ENCODE assay signal across 8 cellular contexts in genomic region chr7:4745971-4746919, GRCh38. TPM values are rescaled to one million over a fixed set of nuclear protein-coding genes. Genes with fewer than 3 reads are reported as not detected.
A peak's percentile ranks its signal among the peaks of the same experiment; 100 is the strongest.
DNase-seq lines count a peak whose midpoint lies in the region; TF ChIP-seq lines count a peak whose summit lies in the region.

No MANE protein-coding gene starts in this region.

- H3K4me1 ChIP-seq in HEK293 (ENCODE audit: control insufficient read depth, insufficient read depth, low read length), result peaks cover 18% of the 10 kb centered on the region
- H3K4me1 ChIP-seq in esophagus squamous epithelium, result peaks cover 36 to 73% (median 39%) of the 10 kb centered on the region in 3 donors
- H3K4me1 ChIP-seq in parathyroid adenoma, result peaks cover 5% of the 10 kb centered on the region

- no peak overlapping the region for H3K9ac ChIP-seq in parathyroid adenoma

- intact Hi-C loops in esophagus squamous epithelium (cut with DNase I), result no loop called here

- no peak overlapping the region for H2AFZ ChIP-seq in parathyroid adenoma

- WGBS in esophagus squamous epithelium, 2 donors, result 29 to 40% methylated on average over 11 to 12 of the region's 12 CpGs

- H3K4me3 ChIP-seq in AG09309 (ENCODE audit: control insufficient read depth, low read depth, low read length) (peak overlapping the region; percentile 29), HEK293 (ENCODE audit: low read depth, low read length) (no peak overlapping the region), esophagus squamous epithelium (peak overlapping the region; percentile 12 to 59 (median 37)), parathyroid adenoma (ENCODE audit: low read depth, low read length) (peak overlapping the region; percentile 17)

- CTCF ChIA-PET in HEK293 (lab: Yijun Ruan, JAX), result interaction anchor here (1.2 to 2.1 kb wide), 2 partner anchors 8 to 67 kb away, joined by 3 to 7 read pairs; no protein-coding TSS in a partner anchor

- TF ChIP-seq CTCF in AG09309 (IDR thresholded peaks at IDR 0.05; ENCODE audit: control insufficient read depth, insufficient read depth, low read depth, low read length, missing control alignments), result no peak
- TF ChIP-seq CTCF in HEK293 (tag by site-specific recombination; IDR thresholded peaks at IDR 0.05), result no peak
- TF ChIP-seq CTCF in VCaP (conservative IDR thresholded peaks at IDR 0.05), result no peak
- no peak for TF ChIP-seq CTCF in esophagus squamous epithelium (IDR thresholded peaks at IDR 0.05)
- TF ChIP-seq CTCF in parathyroid adenoma (IDR thresholded peaks at IDR 0.05), result no peak

- H3K27me3 ChIP-seq in esophagus squamous epithelium (no peaks in the 10 kb centered on the region), parathyroid adenoma (ENCODE audit: control insufficient read depth, insufficient read depth, low read length) (no peaks in the 10 kb centered on the region)

- DNase-seq in AG09309 (ENCODE audit: low read depth) (peak; percentile 31), esophagus squamous epithelium (lab: John Stamatoyannopoulos, UW) (no peak), T-helper 9 cell (no peak)
- DNase-seq in activated effector memory CD4-positive, alpha-beta T cell treated with Interleukin-2 at 50 U/mL for 16 hours, result no peak
- no peak for DNase-seq in effector CD8-positive, alpha-beta T cell (lab: John Stamatoyannopoulos, UW)

- POLR2A ChIA-PET in HEK293 (lab: Yijun Ruan, JAX), result interaction anchor here (1.4 kb wide), 1 partner anchor 105 kb away, joined by 4 read pairs; no protein-coding TSS in a partner anchor

- H3K9me3 ChIP-seq in HEK293 (ENCODE audit: control insufficient read depth, insufficient read depth, low read depth, low read length) (no peaks in the 10 kb centered on the region), esophagus squamous epithelium (no peaks in the 10 kb centered on the region), parathyroid adenoma (ENCODE audit: control insufficient read depth, low read length) (no peaks in the 10 kb centered on the region)

- peaks cover 13 to 41% of the 10 kb centered on the region in 2 experiments; a peak in 2 of 3 replicates for H3K36me3 ChIP-seq in HEK293 (ENCODE audit: control insufficient read depth in 2 of 2, insufficient read depth in 1 of 2, low read length in 2 of 2)
- peaks cover 3 to 63% (median 9%) of the 10 kb centered on the region in 3 donors for H3K36me3 ChIP-seq in esophagus squamous epithelium
- no peaks in the 10 kb centered on the region for H3K36me3 ChIP-seq in parathyroid adenoma (ENCODE audit: control insufficient read depth, insufficient read depth, low read length)

- peak overlapping the region; percentile 10 for H3K4me2 ChIP-seq in parathyroid adenoma (ENCODE audit: low read length)

- H3K27ac ChIP-seq in HEK293 (ENCODE audit: extremely low read depth, low read depth, low read length) (peak overlapping the region; percentile 94), VCaP (peak overlapping the region; percentile 71), esophagus squamous epithelium (peak overlapping the region; percentile 90 to 97 (median 93)), parathyroid adenoma (peak overlapping the region; percentile 85)

- H3K79me2 ChIP-seq in parathyroid adenoma, result peaks cover 35% of the 10 kb centered on the region

- TF ChIP-seq POLR2A in esophagus squamous epithelium (IDR thresholded peaks at IDR 0.05), result peak in 1 of 4 donors; percentile 37

TF ChIP-seq in HEK293, 187 proteins besides CTCF, POLR2A, EP300 and RAD21:
- TF ChIP-seq ZNF140 (tag by site-specific recombination; IDR thresholded peaks at IDR 0.05) (no peak), ZNF121 (tag by site-specific recombination; IDR thresholded peaks at IDR 0.05) (peak; percentile 73)

RNA-seq across cellular contexts. Expression of gene AP5Z1, which starts 29.2 kb away (rescaled TPM):
- total RNA-seq in esophagus squamous epithelium, result 10 to 100 TPM; 11.2 to 32.8 (median 23.8) TPM
